ENCODE assay signal across 8 cellular contexts in the genomic region with DNA sequence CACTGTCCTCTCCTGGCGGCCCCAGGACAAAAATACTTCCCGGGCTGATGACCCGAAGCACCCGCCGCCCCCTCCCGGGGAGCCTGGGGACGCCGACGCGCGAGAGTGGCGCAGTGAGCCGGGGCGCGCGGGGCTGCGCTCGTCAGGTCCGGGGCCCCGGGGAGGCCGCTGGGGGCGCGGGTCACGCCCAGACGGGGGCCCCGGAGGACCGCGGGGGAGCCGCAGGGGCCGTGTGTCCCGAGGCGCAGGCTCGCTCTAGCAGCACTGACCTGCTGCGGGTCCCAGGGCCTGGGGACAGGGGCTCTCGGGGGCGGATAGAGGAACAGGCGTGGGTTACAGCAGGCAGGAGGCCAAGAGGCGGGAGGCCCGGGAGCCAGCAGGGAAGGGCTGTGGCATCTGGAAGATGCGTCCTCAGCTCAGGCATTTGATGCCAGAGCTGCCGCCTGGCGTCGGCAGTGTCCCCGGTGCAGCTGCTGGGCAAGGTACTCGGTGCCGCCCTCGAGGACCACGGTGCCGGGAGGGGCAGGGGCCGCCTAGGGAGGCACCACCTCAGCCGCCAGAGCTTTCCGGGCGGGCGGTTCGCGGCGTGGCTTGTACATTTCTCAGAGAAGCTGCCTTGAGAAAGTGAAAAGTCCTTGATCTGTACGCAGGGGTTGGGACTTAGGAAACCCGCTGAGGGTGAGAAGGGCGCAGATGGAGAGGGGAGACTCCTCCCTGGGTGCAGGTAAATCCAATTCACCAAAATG. TPM values are rescaled to one million over a fixed set of nuclear protein-coding genes. Genes with fewer than 3 reads are reported as not detected.
DNase-seq lines count a peak whose midpoint lies in the region; ATAC-seq and TF ChIP-seq lines count a peak whose summit lies in the region.

No MANE protein-coding gene starts in this region.

- no peaks in the 10 kb centered on the region for H3K9me3 Mint-ChIP-seq in activated naive CD8-positive, alpha-beta T cell (ENCODE audit: low read depth)
- H3K9me3 Mint-ChIP-seq in progenitor cell of endocrine pancreas (ENCODE audit: low read depth), result no peaks in the 10 kb centered on the region

- peaks cover 68% of the 10 kb centered on the region for H3K4me1 ChIP-seq in left ventricle myocardium inferior

- intact Hi-C loops in left ventricle myocardium inferior (cut with micrococcal nuclease), result loop anchor here (10.0 kb wide), 1 partner anchor 305 kb away; no protein-coding TSS in a partner anchor

- DNase-seq in DMS 273 (lab: John Stamatoyannopoulos, UW; ENCODE audit: unreplicated experiment) (peak; percentile 75), DMS 273 treated with DMSO at 0.1 percent for 48 hours (lab: John Stamatoyannopoulos, UW) (no peak), NCI-H2171 (lab: John Stamatoyannopoulos, UW) (peak; percentile 93), left ventricle myocardium inferior (peak; percentile 63), progenitor cell of endocrine pancreas (ENCODE audit: low spot score, unreplicated experiment) (no peak), GOT3 (lab: John Stamatoyannopoulos, UW) (no peak)

- H3K4me1 Mint-ChIP-seq in activated naive CD8-positive, alpha-beta T cell (ENCODE audit: low read depth), result peaks cover 12% of the 10 kb centered on the region
- peaks cover 32% of the 10 kb centered on the region for H3K4me1 Mint-ChIP-seq in progenitor cell of endocrine pancreas (ENCODE audit: low read depth)

- no peak for ATAC-seq in HG02623 (IDR thresholded peaks at IDR 0.05; ENCODE audit: unreplicated experiment)

- H3K36me3 ChIP-seq in left ventricle myocardium inferior, result no peaks in the 10 kb centered on the region

- peaks cover 23% of the 10 kb centered on the region for H3K27me3 Mint-ChIP-seq in activated naive CD8-positive, alpha-beta T cell
- peaks cover 83% of the 10 kb centered on the region for H3K27me3 Mint-ChIP-seq in progenitor cell of endocrine pancreas

- H3K36me3 Mint-ChIP-seq in activated naive CD8-positive, alpha-beta T cell, result no peaks in the 10 kb centered on the region
- H3K36me3 Mint-ChIP-seq in progenitor cell of endocrine pancreas (ENCODE audit: insufficient read depth), result no peaks in the 10 kb centered on the region

- no peak overlapping the region for H3K27ac Mint-ChIP-seq in activated naive CD8-positive, alpha-beta T cell
- H3K27ac Mint-ChIP-seq in progenitor cell of endocrine pancreas, result peak overlapping the region; percentile 17

- no peaks in the 10 kb centered on the region for H3K9me3 ChIP-seq in left ventricle myocardium inferior (replicated peaks)

- peaks cover 6% of the 10 kb centered on the region for H3K27me3 ChIP-seq in left ventricle myocardium inferior (ENCODE audit: low read depth)

- H3K27ac ChIP-seq in left ventricle myocardium inferior (replicated peaks), result peak overlapping the region; percentile 51

- TF ChIP-seq CTCF in left ventricle myocardium inferior (IDR thresholded peaks at IDR 0.05; ENCODE audit: borderline replicate concordance), result peak; percentile 31
- peak; percentile 45 for TF ChIP-seq CTCF in progenitor cell of endocrine pancreas (IDR thresholded peaks at IDR 0.05; ENCODE audit: unreplicated experiment)

- peak overlapping the region; percentile 72 for H3K4me3 ChIP-seq in left ventricle myocardium inferior

- peak overlapping the region; percentile 78 for H3K4me3 Mint-ChIP-seq in activated naive CD8-positive, alpha-beta T cell
- peak overlapping the region; percentile 72 for H3K4me3 Mint-ChIP-seq in progenitor cell of endocrine pancreas (ENCODE audit: low read depth)

RNA-seq across cellular contexts. Expression of a gene that starts 1.2 kb away (rescaled TPM):
- total RNA-seq in left ventricle myocardium inferior (2.1 TPM), progenitor cell of endocrine pancreas (8.9 and 10.1 TPM in 2 replicates)

RNA-seq across cellular contexts. Expression of a gene that starts 35.9 kb away (rescaled TPM):
- total RNA-seq in left ventricle myocardium inferior (6.8 TPM), progenitor cell of endocrine pancreas (33.9 and 37.7 TPM in 2 replicates)

Comparison
In these comparisons a context has a peak if more than half of its experiments do, and no peak if none do; other contexts are left out.
1. DNase-seq: peak in DMS 273 (single experiment), NCI-H2171 (single experiment) and left ventricle myocardium inferior (single experiment); none in DMS 273 treated with DMSO at 0.1 percent for 48 hours (single experiment), progenitor cell of endocrine pancreas (single experiment) and GOT3 (single experiment).